ENCODE assay signal across 8 cellular contexts in the genomic region with DNA sequence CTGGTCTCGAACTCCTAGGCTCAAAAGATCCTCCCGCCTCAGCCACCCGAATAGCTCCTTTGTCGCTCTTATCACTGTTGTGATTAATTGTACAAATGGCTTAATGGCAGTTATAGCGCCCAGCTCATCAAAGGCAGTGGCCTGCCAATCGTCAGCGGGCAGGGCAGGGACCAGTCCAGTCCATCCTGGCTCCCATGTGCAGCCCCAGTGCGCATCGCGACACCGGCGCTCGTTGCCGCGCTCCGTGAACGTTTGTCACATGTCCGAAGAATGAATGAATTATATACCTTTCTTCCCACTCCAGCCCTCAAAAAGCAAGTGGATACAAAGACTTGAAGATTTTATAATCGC. TPM values are rescaled to one million over a fixed set of nuclear protein-coding genes. Genes with fewer than 3 reads are reported as not detected.
DNase-seq lines count a peak whose midpoint lies in the region; ATAC-seq and TF ChIP-seq lines count a peak whose summit lies in the region.

No MANE protein-coding gene starts in this region.

- peaks cover 29% of the 10 kb centered on the region for H3F3A ChIP-seq in GM23248 (ENCODE audit: insufficient read depth)

- H3K79me2 ChIP-seq in GM23248 (ENCODE audit: insufficient read depth) = peaks cover 29% of the 10 kb centered on the region

- peak overlapping the region; percentile 82 to 96 (median 86) for H3K4me2 ChIP-seq in BLaER1 treated with 17β-estradiol and CSF1 and Interleukin-3, amounts not matched to agents 10 nM and 100 nM
- H3K4me2 ChIP-seq in GM23248 (ENCODE audit: unreplicated experiment) = peak overlapping the region; percentile 93

- peak; percentile 77 for DNase-seq in GM23248
- peak; percentile 87 for DNase-seq in NCI-H526 treated with DMSO at 0.1 percent for 48 hours (lab: John Stamatoyannopoulos, UW)
- DNase-seq in activated naive CD8-positive, alpha-beta T cell treated with anti-CD3 and anti-CD28 coated beads, Interleukin-2, amount 10 ng/mL, durations not matched to agents 7 days and 5 days = no peak
- DNase-seq in left ventricle myocardium superior = peak; percentile 66
- DNase-seq in progenitor cell of endocrine pancreas (ENCODE audit: low spot score, unreplicated experiment) = peak; percentile 43

- no peaks in the 10 kb centered on the region for H3K9me3 ChIP-seq in BLaER1 treated with 17β-estradiol and CSF1 and Interleukin-3, amounts not matched to agents 10 nM and 100 nM (replicated peaks in 1 of 11)
- no peaks in the 10 kb centered on the region for H3K9me3 ChIP-seq in GM23248 (ENCODE audit: low read depth)

- intact Hi-C loops in left ventricle myocardium superior (cut with micrococcal nuclease) = no loop called here

- H3K9ac ChIP-seq in BLaER1 treated with 17β-estradiol and CSF1 and Interleukin-3, amounts not matched to agents 10 nM and 100 nM = peak overlapping the region; percentile 77 to 94 (median 91)
- H3K9ac ChIP-seq in GM23248 = peak overlapping the region; percentile 89

- H3K27ac ChIP-seq in BLaER1 treated with 17β-estradiol and CSF1 and Interleukin-3, amounts not matched to agents 10 nM and 100 nM = peak overlapping the region; percentile 54 to 97 (median 93); a peak in 21 of 22 replicates
- H3K27ac ChIP-seq in GM23248 = peak overlapping the region; percentile 84

- H3K4me1 Mint-ChIP-seq in activated naive CD8-positive, alpha-beta T cell treated with anti-CD3 and anti-CD28 coated beads, Interleukin-2, amount 10 ng/mL, durations not matched to agents 7 days and 5 days = peaks cover 24% of the 10 kb centered on the region
- H3K4me1 Mint-ChIP-seq in progenitor cell of endocrine pancreas (ENCODE audit: low read depth) = peaks cover 14% of the 10 kb centered on the region

- H3K9me2 ChIP-seq in GM23248 (ENCODE audit: insufficient read depth) = no peaks in the 10 kb centered on the region

- H3K4me3 ChIP-seq in BLaER1 treated with 17β-estradiol and CSF1 and Interleukin-3, amounts not matched to agents 10 nM and 100 nM = peak overlapping the region; percentile 60 to 80 (median 75)
- peak overlapping the region; percentile 91 for H3K4me3 ChIP-seq in GM23248

- in situ Hi-C loops in GM23248 (cut with MboI) = no loop called here

- no peaks in the 10 kb centered on the region for H4K20me1 ChIP-seq in BLaER1 treated with 17β-estradiol and CSF1 and Interleukin-3, amounts not matched to agents 10 nM and 100 nM
- no peaks in the 10 kb centered on the region for H4K20me1 ChIP-seq in GM23248 (ENCODE audit: insufficient read depth)

- POLR2A ChIA-PET in activated naive CD8-positive, alpha-beta T cell treated with anti-CD3 and anti-CD28 coated beads, Interleukin-2, amount 10 ng/mL, durations not matched to agents 7 days and 5 days (lab: Charles Lee) = interaction anchor here (0.6 to 2.8 kb wide), 11 partner anchors 9 to 176 kb away, joined by 3 to 32 read pairs (median 12); partner anchors contain the start of genes ADAM15, KRTCAP2, MTX1 and THBS3

- H2AFZ ChIP-seq in GM23248 = peak overlapping the region; percentile 85

- H3K9me3 Mint-ChIP-seq in activated naive CD8-positive, alpha-beta T cell treated with anti-CD3 and anti-CD28 coated beads, Interleukin-2, amount 10 ng/mL, durations not matched to agents 7 days and 5 days = no peaks in the 10 kb centered on the region
- H3K9me3 Mint-ChIP-seq in progenitor cell of endocrine pancreas (ENCODE audit: low read depth) = no peaks in the 10 kb centered on the region

- WGBS in GM23248 (ENCODE audit: low coverage in 1 of 2, low lambda C conversion rate in 2 of 2, missing lambda C conversion rate in 2 of 2), 2 experiments = 0 to 1% methylated on average over 19 of the region's 19 CpGs

- no peak for TF ChIP-seq CTCF in progenitor cell of endocrine pancreas (IDR thresholded peaks at IDR 0.05; ENCODE audit: unreplicated experiment)

- H3K4me3 Mint-ChIP-seq in activated naive CD8-positive, alpha-beta T cell treated with anti-CD3 and anti-CD28 coated beads, Interleukin-2, amount 10 ng/mL, durations not matched to agents 7 days and 5 days = peak overlapping the region; percentile 95
- peak overlapping the region; percentile 82 for H3K4me3 Mint-ChIP-seq in progenitor cell of endocrine pancreas (ENCODE audit: low read depth)

- H3K27ac Mint-ChIP-seq in activated naive CD8-positive, alpha-beta T cell treated with anti-CD3 and anti-CD28 coated beads, Interleukin-2, amount 10 ng/mL, durations not matched to agents 7 days and 5 days = peak overlapping the region; percentile 92
- peak overlapping the region; percentile 97 for H3K27ac Mint-ChIP-seq in progenitor cell of endocrine pancreas

- ATAC-seq in activated naive CD8-positive, alpha-beta T cell treated with anti-CD3 and anti-CD28 coated beads, Interleukin-2, amount 10 ng/mL, durations not matched to agents 7 days and 5 days (ENCODE audit: low read depth) = peak; percentile 31
- ATAC-seq in left ventricle myocardium superior (peak; percentile 54), GM19455 (IDR thresholded peaks at IDR 0.05; ENCODE audit: unreplicated experiment) (no peak), GM21528 (IDR thresholded peaks at IDR 0.05; ENCODE audit: low FRiP score, unreplicated experiment) (no peak)

- peaks cover 10% of the 10 kb centered on the region for H3K36me3 Mint-ChIP-seq in activated naive CD8-positive, alpha-beta T cell treated with anti-CD3 and anti-CD28 coated beads, Interleukin-2, amount 10 ng/mL, durations not matched to agents 7 days and 5 days
- no peaks in the 10 kb centered on the region for H3K36me3 Mint-ChIP-seq in progenitor cell of endocrine pancreas (ENCODE audit: insufficient read depth)

- H3K27me3 Mint-ChIP-seq in activated naive CD8-positive, alpha-beta T cell treated with anti-CD3 and anti-CD28 coated beads, Interleukin-2, amount 10 ng/mL, durations not matched to agents 7 days and 5 days = no peaks in the 10 kb centered on the region
- no peaks in the 10 kb centered on the region for H3K27me3 Mint-ChIP-seq in progenitor cell of endocrine pancreas

- no peaks in the 10 kb centered on the region for H3K27me3 ChIP-seq in BLaER1 treated with 17β-estradiol and CSF1 and Interleukin-3, amounts not matched to agents 10 nM and 100 nM
- H3K27me3 ChIP-seq in GM23248 (replicated peaks; ENCODE audit: insufficient read depth) = no peaks in the 10 kb centered on the region

- no peaks in the 10 kb centered on the region; a peak in 1 of 22 replicates for H3K36me3 ChIP-seq in BLaER1 treated with 17β-estradiol and CSF1 and Interleukin-3, amounts not matched to agents 10 nM and 100 nM
- H3K36me3 ChIP-seq in GM23248 (ENCODE audit: low read depth) = no peaks in the 10 kb centered on the region

- H3K4me1 ChIP-seq in BLaER1 treated with 17β-estradiol and CSF1 and Interleukin-3, amounts not matched to agents 10 nM and 100 nM = peaks cover 50 to 57% (median 55%) of the 10 kb centered on the region in 10 experiments
- H3K4me1 ChIP-seq in GM23248 (ENCODE audit: insufficient read depth) = peaks cover 36% of the 10 kb centered on the region

RNA-seq across cellular contexts. Expression of gene MTX1, which starts 18.4 kb away (rescaled TPM):
- total RNA-seq in GM23248 (2014; rRNA removed; shearing (Covaris generic)) = 39.6 and 61.4 TPM in 2 replicates
- polyA plus RNA-seq in GM23248 (2016; fragmentation: Nextera tagmentation; extraction: Ambion mirVana) = 69.2 and 78.6 TPM in 2 replicates
- total RNA-seq in activated naive CD8-positive, alpha-beta T cell treated with anti-CD3 and anti-CD28 coated beads, Interleukin-2, amount 10 ng/mL, durations not matched to agents 7 days and 5 days = 10 to 100 TPM; 31.5 to 31.7 TPM
- total RNA-seq in left ventricle myocardium superior (14.1 TPM), progenitor cell of endocrine pancreas (38.1 and 38.7 TPM in 2 replicates)

RNA-seq across cellular contexts. Expression of gene THBS3, which starts 19.2 kb away (rescaled TPM):
- total RNA-seq in GM23248 (2014; rRNA removed; shearing (Covaris generic)) = 20.6 and 21.4 TPM in 2 replicates
- 14.9 and 16.6 TPM in 2 replicates for polyA plus RNA-seq in GM23248 (2016; fragmentation: Nextera tagmentation; extraction: Ambion mirVana)
- total RNA-seq in activated naive CD8-positive, alpha-beta T cell treated with anti-CD3 and anti-CD28 coated beads, Interleukin-2, amount 10 ng/mL, durations not matched to agents 7 days and 5 days = 10 to 100 TPM; 25.1 to 26.3 TPM
- total RNA-seq in left ventricle myocardium superior (6.3 TPM), progenitor cell of endocrine pancreas (46.0 and 52.2 TPM in 2 replicates)

RNA-seq across cellular contexts. Expression of gene ENTREP3, which starts 28.4 kb away (rescaled TPM):
- total RNA-seq in GM23248 (2014; rRNA removed; shearing (Covaris generic)) = 6.4 and 8.0 TPM in 2 replicates
- polyA plus RNA-seq in GM23248 (2016; fragmentation: Nextera tagmentation; extraction: Ambion mirVana) = 8.0 TPM in 2 replicates
- total RNA-seq in activated naive CD8-positive, alpha-beta T cell treated with anti-CD3 and anti-CD28 coated beads, Interleukin-2, amount 10 ng/mL, durations not matched to agents 7 days and 5 days = 10 to 100 TPM; 26.0 to 29.4 TPM
- total RNA-seq in left ventricle myocardium superior (15.0 TPM), progenitor cell of endocrine pancreas (58.4 and 59.0 TPM in 2 replicates)

RNA-seq across cellular contexts. Expression of gene SCAMP3, which starts 35.3 kb away (rescaled TPM):
- total RNA-seq in GM23248 (2014; rRNA removed; shearing (Covaris generic)) = 53.6 and 80.5 TPM in 2 replicates
- polyA plus RNA-seq in GM23248 (2016; fragmentation: Nextera tagmentation; extraction: Ambion mirVana) = 135 and 141 TPM in 2 replicates
- total RNA-seq in activated naive CD8-positive, alpha-beta T cell treated with anti-CD3 and anti-CD28 coated beads, Interleukin-2, amount 10 ng/mL, durations not matched to agents 7 days and 5 days = 10 to 100 TPM; 81.7 to 84.2 TPM
- 62.7 TPM for total RNA-seq in left ventricle myocardium superior
- total RNA-seq in progenitor cell of endocrine pancreas = 53.1 and 57.1 TPM in 2 replicates

RNA-seq across cellular contexts. Expression of gene CLK2, which starts 46.4 kb away (rescaled TPM):
- 16.8 and 24.0 TPM in 2 replicates for total RNA-seq in GM23248 (2014; rRNA removed; shearing (Covaris generic))
- 10.2 and 10.4 TPM in 2 replicates for polyA plus RNA-seq in GM23248 (2016; fragmentation: Nextera tagmentation; extraction: Ambion mirVana)
- total RNA-seq in activated naive CD8-positive, alpha-beta T cell treated with anti-CD3 and anti-CD28 coated beads, Interleukin-2, amount 10 ng/mL, durations not matched to agents 7 days and 5 days = 100 to 1,000 TPM; 110 to 112 TPM
- total RNA-seq in left ventricle myocardium superior (18.9 TPM), progenitor cell of endocrine pancreas (102 and 106 TPM in 2 replicates)

Comparison
In these comparisons a context has a peak if more than half of its experiments do, and no peak if none do; other contexts are left out.
1. ATAC-seq: peak in activated naive CD8-positive, alpha-beta T cell treated with anti-CD3 and anti-CD28 coated beads, Interleukin-2, amount 10 ng/mL, durations not matched to agents 7 days and 5 days (single experiment) and left ventricle myocardium superior (single experiment); none in GM19455 (single experiment) and GM21528 (single experiment).